In genomic region chr11:123770712-123771111, GRCh38 we compare ENCODE assay signal across 43 cellular contexts. TPM values are rescaled to one million over a fixed set of nuclear protein-coding genes. Genes with fewer than 3 reads are reported as not detected.
"Had no signal": no experiment of that assay in that cellular context is flagged by ENCODE, and none has a peak within 500 bp of the region (broad histone marks: within the 10 kb centered on the region; RNA-seq: fewer than 3 reads in every experiment).

No MANE protein-coding gene starts in this region.

- H3K9me3 ChIP-seq: adrenal gland, ascending aorta, body of pancreas, breast epithelium had no signal

- FAIRE-seq: astrocyte, bronchial epithelial cell had no signal

- H3K4me1 ChIP-seq: adrenal gland, ascending aorta, body of pancreas, breast epithelium had no signal

- H3K4me3 Mint-ChIP-seq: activated naive CD4-positive, alpha-beta T cell treated with anti-CD3 and anti-CD28 coated beads for 36 hours; activated naive CD4-positive, alpha-beta T cell treated with anti-CD3 and anti-CD28 coated beads, Interleukin-2, amount 10 ng/mL, durations not matched to agents 7 days and 5 days; activated naive CD4-positive, alpha-beta T cell treated with anti-CD3 and anti-CD28 coated beads, Interleukin-2, amount 50 U/mL, for 24 hours; activated naive CD8-positive, alpha-beta T cell; activated naive CD8-positive, alpha-beta T cell treated with anti-CD3 and anti-CD28 coated beads for 36 hours; activated naive CD8-positive, alpha-beta T cell treated with anti-CD3 and anti-CD28 coated beads, Interleukin-2, amount 10 ng/mL, durations not matched to agents 7 days and 5 days; activated naive CD8-positive, alpha-beta T cell treated with anti-CD3 and anti-CD28 coated beads, Interleukin-2, amount 50 U/mL, for 24 hours; activated T-cell treated with anti-CD3 and anti-CD28 coated beads, Interleukin-2, amount 50 U/mL, for 24 hours; activated T-cell treated with anti-CD3 and anti-CD28 coated beads, Interleukin-2, amount 50 U/mL, for 4 hours; activated T-cell treated with anti-CD3 and anti-CD28 coated beads, Interleukin-2, amount 50 U/mL, for 72 hours; activated T-helper 1 cell treated with anti-CD3 and anti-CD28 coated beads, Interleukin-12 subunit alpha, Interleukin-12 subunit beta, Interleukin-2, Interleukin-4 antibody, amounts not matched to agents 30 ng/mL and 10 ng/mL and 1 ng/mL, durations not matched to agents 14 hours and 24 hours and 36 hours; activated T-helper 17 cell treated with anti-CD3 and anti-CD28 coated beads, Interleukin-2, amount 50 U/mL, for 72 hours; brain; central memory CD8-positive, alpha-beta T cell had no signal

- H3K27ac Mint-ChIP-seq: activated naive CD4-positive, alpha-beta T cell treated with anti-CD3 and anti-CD28 coated beads for 36 hours; activated naive CD4-positive, alpha-beta T cell treated with anti-CD3 and anti-CD28 coated beads, Interleukin-2, amount 10 ng/mL, durations not matched to agents 7 days and 5 days; activated naive CD4-positive, alpha-beta T cell treated with anti-CD3 and anti-CD28 coated beads, Interleukin-2, amount 50 U/mL, for 24 hours; activated naive CD4-positive, alpha-beta T cell treated with anti-CD3 and anti-CD28 coated beads, Interleukin-2, amount 50 U/mL, for 72 hours; activated naive CD8-positive, alpha-beta T cell; activated naive CD8-positive, alpha-beta T cell treated with anti-CD3 and anti-CD28 coated beads for 36 hours; activated naive CD8-positive, alpha-beta T cell treated with anti-CD3 and anti-CD28 coated beads, Interleukin-2, amount 10 ng/mL, durations not matched to agents 7 days and 5 days; activated naive CD8-positive, alpha-beta T cell treated with anti-CD3 and anti-CD28 coated beads, Interleukin-2, amount 50 U/mL, for 24 hours; activated T-cell treated with anti-CD3 and anti-CD28 coated beads, Interleukin-2, amount 50 U/mL, for 24 hours; activated T-cell treated with anti-CD3 and anti-CD28 coated beads, Interleukin-2, amount 50 U/mL, for 72 hours; activated T-helper 1 cell treated with anti-CD3 and anti-CD28 coated beads, Interleukin-12 subunit alpha, Interleukin-12 subunit beta, Interleukin-2, Interleukin-4 antibody, amounts not matched to agents 30 ng/mL and 10 ng/mL and 1 ng/mL, durations not matched to agents 14 hours and 24 hours and 36 hours; activated T-helper 17 cell treated with anti-CD3 and anti-CD28 coated beads, Interleukin-2, amount 50 U/mL, for 72 hours; activated T-helper 2 cell treated with anti-CD3 and anti-CD28 coated beads, Interferon-gamma antibody, Interleukin-2, Interleukin-4, amounts not matched to agents 10 μg/mL and 5 μg/mL and 100 μg/mL, durations not matched to agents 14 hours and 24 hours and 36 hours; brain had no signal

- H3K9me3 Mint-ChIP-seq: activated naive CD4-positive, alpha-beta T cell treated with anti-CD3 and anti-CD28 coated beads for 36 hours; activated naive CD4-positive, alpha-beta T cell treated with anti-CD3 and anti-CD28 coated beads, Interleukin-2, amount 10 ng/mL, durations not matched to agents 7 days and 5 days; activated naive CD4-positive, alpha-beta T cell treated with anti-CD3 and anti-CD28 coated beads, Interleukin-2, amount 50 U/mL, for 24 hours; activated naive CD4-positive, alpha-beta T cell treated with anti-CD3 and anti-CD28 coated beads, Interleukin-2, amount 50 U/mL, for 72 hours; activated naive CD8-positive, alpha-beta T cell treated with anti-CD3 and anti-CD28 coated beads for 36 hours; activated naive CD8-positive, alpha-beta T cell treated with anti-CD3 and anti-CD28 coated beads, Interleukin-2, amount 10 ng/mL, durations not matched to agents 7 days and 5 days; activated naive CD8-positive, alpha-beta T cell treated with anti-CD3 and anti-CD28 coated beads, Interleukin-2, amount 50 U/mL, for 24 hours; activated T-cell treated with anti-CD3 and anti-CD28 coated beads, Interleukin-2, amount 50 U/mL, for 24 hours; activated T-cell treated with anti-CD3 and anti-CD28 coated beads, Interleukin-2, amount 50 U/mL, for 4 hours; activated T-cell treated with anti-CD3 and anti-CD28 coated beads, Interleukin-2, amount 50 U/mL, for 72 hours; activated T-helper 17 cell treated with anti-CD3 and anti-CD28 coated beads, Interleukin-2, amount 50 U/mL, for 72 hours; brain; central memory CD8-positive, alpha-beta T cell had no signal

- H3K4me1 Mint-ChIP-seq: activated naive CD4-positive, alpha-beta T cell treated with anti-CD3 and anti-CD28 coated beads, Interleukin-2, amount 10 ng/mL, durations not matched to agents 7 days and 5 days; activated naive CD4-positive, alpha-beta T cell treated with anti-CD3 and anti-CD28 coated beads, Interleukin-2, amount 50 U/mL, for 24 hours; activated naive CD8-positive, alpha-beta T cell treated with anti-CD3 and anti-CD28 coated beads for 36 hours; activated naive CD8-positive, alpha-beta T cell treated with anti-CD3 and anti-CD28 coated beads, Interleukin-2, amount 10 ng/mL, durations not matched to agents 7 days and 5 days; activated naive CD8-positive, alpha-beta T cell treated with anti-CD3 and anti-CD28 coated beads, Interleukin-2, amount 50 U/mL, for 24 hours; activated T-helper 17 cell treated with anti-CD3 and anti-CD28 coated beads, Interleukin-2, amount 50 U/mL, for 72 hours; brain; central memory CD8-positive, alpha-beta T cell had no signal

- H3K36me3 Mint-ChIP-seq: activated naive CD4-positive, alpha-beta T cell treated with anti-CD3 and anti-CD28 coated beads, Interleukin-2, amount 10 ng/mL, durations not matched to agents 7 days and 5 days; activated naive CD4-positive, alpha-beta T cell treated with anti-CD3 and anti-CD28 coated beads, Interleukin-2, amount 50 U/mL, for 24 hours; activated naive CD4-positive, alpha-beta T cell treated with anti-CD3 and anti-CD28 coated beads, Interleukin-2, amount 50 U/mL, for 72 hours; activated naive CD8-positive, alpha-beta T cell; activated naive CD8-positive, alpha-beta T cell treated with anti-CD3 and anti-CD28 coated beads for 36 hours; activated naive CD8-positive, alpha-beta T cell treated with anti-CD3 and anti-CD28 coated beads, Interleukin-2, amount 10 ng/mL, durations not matched to agents 7 days and 5 days; brain had no signal

- DNase-seq: activated effector memory CD4-positive, alpha-beta T cell treated with anti-CD3 and anti-CD28 coated beads, Interleukin-2, amount 50 U/mL, for 16 hours; activated gamma-delta T cell; activated gamma-delta T cell treated with Interleukin-2 at 50 U/mL for 16 hours; activated naive CD4-positive, alpha-beta T cell; activated naive CD4-positive, alpha-beta T cell treated with anti-CD3 and anti-CD28 coated beads for 36 hours; activated naive CD4-positive, alpha-beta T cell treated with anti-CD3 and anti-CD28 coated beads, Interleukin-2, amount 10 ng/mL, durations not matched to agents 7 days and 5 days; activated naive CD4-positive, alpha-beta T cell treated with anti-CD3 and anti-CD28 coated beads, Interleukin-2, amount 50 U/mL, for 16 hours; activated naive CD4-positive, alpha-beta T cell treated with Interleukin-2 at 50 U/mL for 16 hours; activated naive CD8-positive, alpha-beta T cell treated with anti-CD3 and anti-CD28 coated beads for 36 hours; activated naive CD8-positive, alpha-beta T cell treated with anti-CD3 and anti-CD28 coated beads, Interleukin-2, amount 10 ng/mL, durations not matched to agents 7 days and 5 days; activated naive CD8-positive, alpha-beta T cell treated with anti-CD3 and anti-CD28 coated beads, Interleukin-2, amount 50 U/mL, for 24 hours; activated T-cell treated with anti-CD3 and anti-CD28 coated beads for 4 hours; activated T-cell treated with anti-CD3 and anti-CD28 coated beads, Interleukin-2, amount 50 U/mL, for 1 hour; activated T-cell treated with anti-CD3 and anti-CD28 coated beads, Interleukin-2, amount 50 U/mL, for 24 hours; activated T-cell treated with anti-CD3 and anti-CD28 coated beads, Interleukin-2, amount 50 U/mL, for 4 hours; activated T-cell treated with anti-CD3 and anti-CD28 coated beads, Interleukin-2, amount 50 U/mL, for 48 hours; activated T-cell treated with anti-CD3 and anti-CD28 coated beads, Interleukin-2, amount 50 U/mL, for 72 hours; adrenal gland; amniotic stem cell; amygdala; anterior cingulate cortex; aorta; body of pancreas; brain microvascular endothelial cell; caudate nucleus; central memory CD4-positive, alpha-beta T cell; cerebellar nuclear complex had no signal

- H3K27me3 Mint-ChIP-seq: activated naive CD4-positive, alpha-beta T cell treated with anti-CD3 and anti-CD28 coated beads, Interleukin-2, amount 10 ng/mL, durations not matched to agents 7 days and 5 days; activated naive CD8-positive, alpha-beta T cell had no signal

- H3K36me3 ChIP-seq: adrenal gland, ascending aorta, brain microvascular endothelial cell, breast epithelium, cardiac muscle cell had no signal

- ATAC-seq: activated naive CD4-positive, alpha-beta T cell treated with anti-CD3 and anti-CD28 coated beads, Interleukin-2, amount 50 U/mL, for 72 hours; activated naive CD8-positive, alpha-beta T cell treated with anti-CD3 and anti-CD28 coated beads, Interleukin-2, amount 50 U/mL, for 24 hours; activated T-cell treated with anti-CD3 and anti-CD28 coated beads, Interleukin-2, amount 50 U/mL, for 4 hours; activated T-cell treated with anti-CD3 and anti-CD28 coated beads, Interleukin-2, amount 50 U/mL, for 72 hours; activated T-helper 17 cell treated with anti-CD3 and anti-CD28 coated beads, Interleukin-2, amount 50 U/mL, for 72 hours; body of pancreas had no signal

- H3K4me3 ChIP-seq: adrenal gland, ascending aorta, body of pancreas, breast epithelium, cardiac muscle cell had no signal

RNA-seq across cellular contexts. Expression of gene OR6X1, which starts 16.4 kb away (rescaled TPM):
- total RNA-seq: activated naive CD4-positive, alpha-beta T cell treated with anti-CD3 and anti-CD28 coated beads for 36 hours; activated naive CD4-positive, alpha-beta T cell treated with anti-CD3 and anti-CD28 coated beads, Interleukin-2, amount 50 U/mL, for 72 hours; activated naive CD8-positive, alpha-beta T cell treated with anti-CD3 and anti-CD28 coated beads for 36 hours; activated naive CD8-positive, alpha-beta T cell treated with anti-CD3 and anti-CD28 coated beads, Interleukin-2, amount 10 ng/mL, durations not matched to agents 7 days and 5 days; activated T-cell treated with anti-CD3 and anti-CD28 coated beads, Interleukin-2, amount 50 U/mL, for 4 hours; activated T-cell treated with anti-CD3 and anti-CD28 coated beads, Interleukin-2, amount 50 U/mL, for 72 hours; activated T-helper 1 cell treated with anti-CD3 and anti-CD28 coated beads, Interleukin-12 subunit alpha, Interleukin-12 subunit beta, Interleukin-2, Interleukin-4 antibody, amounts not matched to agents 30 ng/mL and 10 ng/mL and 1 ng/mL, durations not matched to agents 14 hours and 24 hours and 36 hours; activated T-helper 17 cell treated with anti-CD3 and anti-CD28 coated beads, Interleukin-2, amount 50 U/mL, for 72 hours; activated T-helper 2 cell treated with anti-CD3 and anti-CD28 coated beads, Interferon-gamma antibody, Interleukin-2, Interleukin-4, amounts not matched to agents 10 μg/mL and 5 μg/mL and 100 μg/mL, durations not matched to agents 14 hours and 24 hours and 36 hours; adrenal gland; aorta; ascending aorta; astrocyte; body of pancreas; breast epithelium; bronchial epithelial cell; cardiac muscle cell; cardiac septum; cerebellum; chondrocyte had no signal

RNA-seq across cellular contexts. Expression of gene OR6M1, which starts 35.4 kb away (rescaled TPM):
- total RNA-seq: activated naive CD4-positive, alpha-beta T cell treated with anti-CD3 and anti-CD28 coated beads for 36 hours; activated naive CD4-positive, alpha-beta T cell treated with anti-CD3 and anti-CD28 coated beads, Interleukin-2, amount 50 U/mL, for 72 hours; activated naive CD8-positive, alpha-beta T cell treated with anti-CD3 and anti-CD28 coated beads for 36 hours; activated naive CD8-positive, alpha-beta T cell treated with anti-CD3 and anti-CD28 coated beads, Interleukin-2, amount 10 ng/mL, durations not matched to agents 7 days and 5 days; activated T-cell treated with anti-CD3 and anti-CD28 coated beads, Interleukin-2, amount 50 U/mL, for 4 hours; activated T-cell treated with anti-CD3 and anti-CD28 coated beads, Interleukin-2, amount 50 U/mL, for 72 hours; activated T-helper 1 cell treated with anti-CD3 and anti-CD28 coated beads, Interleukin-12 subunit alpha, Interleukin-12 subunit beta, Interleukin-2, Interleukin-4 antibody, amounts not matched to agents 30 ng/mL and 10 ng/mL and 1 ng/mL, durations not matched to agents 14 hours and 24 hours and 36 hours; activated T-helper 17 cell treated with anti-CD3 and anti-CD28 coated beads, Interleukin-2, amount 50 U/mL, for 72 hours; activated T-helper 2 cell treated with anti-CD3 and anti-CD28 coated beads, Interferon-gamma antibody, Interleukin-2, Interleukin-4, amounts not matched to agents 10 μg/mL and 5 μg/mL and 100 μg/mL, durations not matched to agents 14 hours and 24 hours and 36 hours; adrenal gland; aorta; ascending aorta; astrocyte; body of pancreas; breast epithelium; bronchial epithelial cell; cardiac muscle cell; cardiac septum; cerebellum; chondrocyte had no signal
